In genomic region chr5:11027660-11028059, GRCh38 we compare ENCODE assay signal across 18 cellular contexts.
DNase-seq lines count a peak whose midpoint lies in the region; ATAC-seq and TF ChIP-seq lines count a peak whose summit lies in the region.
"Had no signal": no experiment of that assay in that cellular context is flagged by ENCODE, and none has a peak within 500 bp of the region (broad histone marks: within the 10 kb centered on the region; RNA-seq: fewer than 3 reads in every experiment).

No MANE protein-coding gene starts in this region.

- H3K4me3 ChIP-seq in GM12865 (ENCODE audit: low read depth, low read length) = peak overlapping the region; percentile 44

- CTCF ChIA-PET in CD4-positive, alpha-beta T cell (lab: Charles Lee) = no interaction called here

- intact Hi-C loops in CD4-positive, alpha-beta T cell (cut with DNase I, micrococcal nuclease) = no loop called here
- intact Hi-C loops in head of caudate nucleus (cut with DNase I) = no loop called here

- POLR2A ChIA-PET in CD4-positive, alpha-beta T cell (lab: Charles Lee) = no interaction called here

- DNase-seq in GM12865 (ENCODE audit: low read depth) (peak; percentile 87), SHP77 (lab: John Stamatoyannopoulos, UW) (no peak), NCI-H82 treated with DMSO at 0.1 percent for 48 hours (lab: John Stamatoyannopoulos, UW; ENCODE audit: unreplicated experiment) (no peak), head of caudate nucleus (no peak)
- DNase-seq in CD4-positive, alpha-beta T cell = no peak
- DNase-seq: activated naive CD8-positive, alpha-beta T cell treated with anti-CD3 and anti-CD28 coated beads, Interleukin-2, amount 50 U/mL, for 24 hours; activated T-cell treated with anti-CD3 and anti-CD28 coated beads, Interleukin-2, amount 50 U/mL, for 24 hours; CD8-positive, alpha-beta memory T cell; cerebellar nuclear complex; glutamatergic neuron; NCI-H1417 treated with DMSO at 0.1 percent for 48 hours; NCI-H524 treated with DMSO at 0.1 percent for 48 hours; posterior cingulate gyrus had no signal

- no peaks in the 10 kb centered on the region for H3K36me3 Mint-ChIP-seq in CD4-positive, alpha-beta T cell (ENCODE audit: low read depth)

- H3K27me3 ChIP-seq in CD4-positive, alpha-beta T cell (ENCODE audit: control insufficient read depth, insufficient read depth, low read length) = no peaks in the 10 kb centered on the region

- H3K27ac ChIP-seq in CD4-positive, alpha-beta T cell (ENCODE audit: low read depth, low read length) = no peak overlapping the region
- H3K27ac ChIP-seq: RWPE1 had no signal

- H3K27me3 Mint-ChIP-seq in CD4-positive, alpha-beta T cell = no peaks in the 10 kb centered on the region
- H3K27me3 Mint-ChIP-seq: activated naive CD8-positive, alpha-beta T cell treated with anti-CD3 and anti-CD28 coated beads, Interleukin-2, amount 50 U/mL, for 24 hours; activated T-cell treated with anti-CD3 and anti-CD28 coated beads, Interleukin-2, amount 50 U/mL, for 24 hours had no signal

- H3K4me1 Mint-ChIP-seq in CD4-positive, alpha-beta T cell (ENCODE audit: low read depth) = no peaks in the 10 kb centered on the region
- H3K4me1 Mint-ChIP-seq: activated naive CD8-positive, alpha-beta T cell treated with anti-CD3 and anti-CD28 coated beads, Interleukin-2, amount 50 U/mL, for 24 hours; CD8-positive, alpha-beta memory T cell had no signal

- no peak for TF ChIP-seq CTCF in GM12865 (IDR thresholded peaks at IDR 0.05; ENCODE audit: insufficient read depth, low read depth, low read length, missing control alignments)
- no peak for TF ChIP-seq CTCF in CD4-positive, alpha-beta T cell (IDR thresholded peaks at IDR 0.05)

- peak; percentile 84 for ATAC-seq in GM19351 (IDR thresholded peaks at IDR 0.05; ENCODE audit: unreplicated experiment)
- peak; percentile 85 for ATAC-seq in HG02588 (IDR thresholded peaks at IDR 0.05; ENCODE audit: unreplicated experiment)
- ATAC-seq in HG03342 (IDR thresholded peaks at IDR 0.05; ENCODE audit: unreplicated experiment) = peak; percentile 86
- no peak for ATAC-seq in CD4-positive, alpha-beta T cell (ENCODE audit: poor library complexity)
- ATAC-seq: activated naive CD8-positive, alpha-beta T cell treated with anti-CD3 and anti-CD28 coated beads, Interleukin-2, amount 50 U/mL, for 24 hours had no signal

- peaks cover 4% of the 10 kb centered on the region for H3K9me3 ChIP-seq in CD4-positive, alpha-beta T cell (ENCODE audit: control insufficient read depth, low read length)

- H3K27ac Mint-ChIP-seq in CD4-positive, alpha-beta T cell = no peak overlapping the region
- H3K27ac Mint-ChIP-seq: activated naive CD8-positive, alpha-beta T cell treated with anti-CD3 and anti-CD28 coated beads, Interleukin-2, amount 50 U/mL, for 24 hours; activated T-cell treated with anti-CD3 and anti-CD28 coated beads, Interleukin-2, amount 50 U/mL, for 24 hours; CD8-positive, alpha-beta memory T cell; T-helper 1 cell treated with Interleukin-12 subunit alpha and Interleukin-12 subunit beta and Interleukin-4 antibody, amounts not matched to agents 30 μg/mL and 1 μg/mL, for 36 hours had no signal

- peaks cover 12% of the 10 kb centered on the region for H3K9me3 Mint-ChIP-seq in CD4-positive, alpha-beta T cell

- no peak overlapping the region for H3K4me3 Mint-ChIP-seq in CD4-positive, alpha-beta T cell
- H3K4me3 Mint-ChIP-seq: activated naive CD8-positive, alpha-beta T cell treated with anti-CD3 and anti-CD28 coated beads, Interleukin-2, amount 50 U/mL, for 24 hours; activated T-cell treated with anti-CD3 and anti-CD28 coated beads, Interleukin-2, amount 50 U/mL, for 24 hours; CD8-positive, alpha-beta memory T cell; T-helper 1 cell treated with Interleukin-12 subunit alpha and Interleukin-12 subunit beta and Interleukin-4 antibody, amounts not matched to agents 30 μg/mL and 1 μg/mL, for 36 hours had no signal
